ENCODE assay signal across 16 cellular contexts in the genomic region with DNA sequence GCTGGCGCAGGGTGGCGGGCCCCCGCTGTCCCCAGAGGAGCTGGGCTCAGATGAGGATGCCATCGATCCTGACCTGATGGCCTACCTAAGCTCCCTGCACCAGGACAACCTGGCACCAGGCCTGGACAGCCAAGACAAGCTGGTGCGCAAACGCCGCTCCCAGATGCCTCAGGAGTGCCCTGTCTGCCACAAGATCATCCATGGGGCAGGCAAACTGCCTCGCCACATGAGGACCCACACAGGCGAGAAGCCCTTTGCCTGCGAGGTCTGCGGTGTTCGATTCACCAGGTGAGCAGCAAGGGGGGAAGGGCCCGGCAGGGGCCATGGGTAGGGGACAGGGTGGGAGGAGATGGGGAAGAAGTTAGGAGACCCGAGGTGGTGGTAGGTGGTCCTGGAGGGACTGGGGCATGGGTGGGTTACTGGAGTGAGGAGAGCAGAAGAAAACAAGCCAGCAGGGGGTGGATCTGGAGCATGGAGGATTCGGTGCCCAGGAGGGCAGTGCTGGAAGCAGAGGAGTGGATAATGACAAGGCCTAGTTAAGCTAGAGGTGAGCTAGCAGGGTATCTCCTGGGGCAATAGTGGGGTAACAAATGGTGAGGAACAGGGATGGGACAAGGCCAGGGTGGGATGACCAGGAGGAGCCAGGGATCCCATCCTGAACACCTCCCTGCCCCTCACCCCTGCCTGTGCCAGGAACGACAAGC. TPM values are rescaled to one million over a fixed set of nuclear protein-coding genes. Genes with fewer than 3 reads are reported as not detected.
DNase-seq lines count a peak whose midpoint lies in the region; ATAC-seq, FAIRE-seq and TF ChIP-seq lines count a peak whose summit lies in the region.
"Had no signal": no experiment of that assay in that cellular context is flagged by ENCODE, and none has a peak within 500 bp of the region (broad histone marks: within the 10 kb centered on the region; RNA-seq: fewer than 3 reads in every experiment).

No MANE protein-coding gene starts in this region.

- ATAC-seq in K562: no peak

- H3K27me3 Mint-ChIP-seq in Calu3 (ENCODE audit: unreplicated experiment) (no peaks in the 10 kb centered on the region), neural crest cell (ENCODE audit: low read depth) (no peaks in the 10 kb centered on the region)

- intact Hi-C loops in Calu3 (cut with micrococcal nuclease; ENCODE audit: unreplicated experiment): loop anchor here (2.0 kb wide), 1 partner anchor 13 kb away; a partner anchor contains a TSS
- intact Hi-C loops in K562 (cut with micrococcal nuclease): loop anchor here (2.0 kb wide), 1 partner anchor 55 kb away; a partner anchor contains a TSS

- no peaks in the 10 kb centered on the region for H3K9me1 ChIP-seq in K562 (ENCODE audit: control insufficient read depth, insufficient read depth, low read length)

- no peaks in the 10 kb centered on the region for H3K9me3 ChIP-seq in K562 (replicated peaks; ENCODE audit: control insufficient read depth, insufficient read depth, low read depth, low read length)

- H3K27ac ChIP-seq in 22Rv1 (peak overlapping the region; percentile 98), K562 (ENCODE audit: extremely low read depth, low read depth, low read length) (no peak overlapping the region; the same call in 2 of the 3 replicates)

- H3K4me2 ChIP-seq in K562 (ENCODE audit: insufficient read depth, low read length): no peak overlapping the region

- H3K27ac Mint-ChIP-seq in Calu3 (ENCODE audit: unreplicated experiment) (peak overlapping the region; percentile 51), neural crest cell (ENCODE audit: unreplicated experiment) (no peak overlapping the region)

- H3K79me2 ChIP-seq in K562 (ENCODE audit: control insufficient read depth, insufficient read depth, low read length): peaks cover 29% of the 10 kb centered on the region

- TF ChIP-seq CTCF in 22Rv1 (IDR thresholded peaks at IDR 0.05) (no peak), Calu3 (IDR thresholded peaks at IDR 0.05; ENCODE audit: unreplicated experiment) (no peak), K562 (IDR thresholded peaks at IDR 0.05 in 2 of 3, conservative IDR thresholded peaks at IDR 0.05 in 1 of 3; ENCODE audit: insufficient read depth in 2 of 3, low read depth in 1 of 3, low read length in 3 of 3) (no peak), neural crest cell (conservative IDR thresholded peaks at IDR 0.05) (no peak)

- no peaks in the 10 kb centered on the region for H3K9me3 Mint-ChIP-seq in Calu3 (ENCODE audit: low read depth, unreplicated experiment)
- no peaks in the 10 kb centered on the region for H3K9me3 Mint-ChIP-seq in neural crest cell

- CTCF ChIA-PET in Calu3 (lab: Charles Lee): interaction anchor here (0.6 to 1.2 kb wide), 3 partner anchors 12 to 109 kb away, joined by 3 to 6 read pairs (median 3); a partner anchor contains a TSS
- CTCF ChIA-PET in K562 (lab: Yijun Ruan, JAX; ENCODE audit: low intra/inter-chr PET ratio): no interaction called here

- POLR2A ChIA-PET in K562 (lab: Yijun Ruan, JAX): interaction anchor here (0.5 to 2.4 kb wide), 9 partner anchors 14 to 150 kb away, joined by 3 to 12 read pairs (median 5); a partner anchor contains a TSS

- no peak for DNase-seq in Calu3
- no peak for DNase-seq in K562 (ENCODE audit: extremely low read depth in 1 of 4, low spot score in 3 of 4)
- DNase-seq in neural crest cell (ENCODE audit: low read depth, low spot score): no peak
- no peak for DNase-seq in NCI-H510A (lab: John Stamatoyannopoulos, UW)
- DNase-seq in T1000 (lab: John Stamatoyannopoulos, UW): no peak
- DNase-seq in NCI-H345 (lab: John Stamatoyannopoulos, UW): no peak
- DNase-seq in NOMO-1 treated with DMSO at 0.1 percent for 48 hours (lab: John Stamatoyannopoulos, UW; ENCODE audit: unreplicated experiment): no peak
- DNase-seq: aorta; KG1; NCI-H2029 treated with DMSO at 0.1 percent for 48 hours; nucleus accumbens; stimulated activated CD4-positive, alpha-beta T cell treated with anti-CD3 and anti-CD28 coated beads, Interleukin-2, amount 100 ng/mL, for 24 hours had no signal

- H3K36me3 ChIP-seq in K562 (ENCODE audit: control insufficient read depth, insufficient read depth, low read length): peaks cover 60% of the 10 kb centered on the region; the same call in 2 of the 3 replicates

- no peak for FAIRE-seq in K562 (lab: Jason Lieb, UNC)
- FAIRE-seq: GM19239 had no signal

- H3K4me3 Mint-ChIP-seq in Calu3 (ENCODE audit: low read depth, unreplicated experiment) (no peak overlapping the region), neural crest cell (peak overlapping the region; percentile 41)

- peaks cover 44 to 73% of the 10 kb centered on the region in 2 experiments for H3K4me1 ChIP-seq in K562 (replicated peaks in 1 of 2; ENCODE audit: control insufficient read depth in 2 of 2, insufficient read depth in 2 of 2, low read length in 2 of 2)

- BruUV-seq in Calu3 (replicated peaks; lab: Mats Ljungman, UMichigan) (no TSS peak), K562 (replicated peaks; lab: Mats Ljungman, UMichigan) (TSS peak; percentile 26)

- H3K4me3 ChIP-seq in K562: no peak overlapping the region

- no peaks in the 10 kb centered on the region for H3K27me3 ChIP-seq in K562 (ENCODE audit: control insufficient read depth in 2 of 2, insufficient read depth in 2 of 2, low read length in 2 of 2)

- H3K4me1 Mint-ChIP-seq in Calu3 (ENCODE audit: low read depth, unreplicated experiment) (peaks cover 30% of the 10 kb centered on the region), neural crest cell (peaks cover 30% of the 10 kb centered on the region)

- WGBS in K562 (ENCODE audit: insufficient coverage, low coverage, missing lambda C conversion rate): 87% methylated on average over 11 of the region's 16 CpGs

- TF ChIP-seq POLR2A in K562 (conservative IDR thresholded peaks at IDR 0.05): peak; percentile 46; the same call in 1 of the 2 replicates

- no peak for TF ChIP-seq EP300 in K562 (IDR thresholded peaks at IDR 0.05; ENCODE audit: low read length)

- peak overlapping the region in 1 of 2 experiments; percentile 87; a peak in 2 of 4 replicates for H3K9ac ChIP-seq in K562 (ENCODE audit: insufficient read depth in 1 of 2, low read depth in 2 of 2, low read length in 2 of 2)

- in situ Hi-C loops in K562 (cut with MboI): no loop called here

- no peak overlapping the region for H2AFZ ChIP-seq in K562 (ENCODE audit: low read depth, low read length)

- H4K20me1 ChIP-seq in K562 (replicated peaks; ENCODE audit: control insufficient read depth, insufficient read depth, low read length): no peaks in the 10 kb centered on the region

- TF ChIP-seq RAD21 in K562 (CRISPR knock-in tag; conservative IDR thresholded peaks at IDR 0.05 in 1 of 2, IDR thresholded peaks at IDR 0.05 in 1 of 2): no peak

- H3K36me3 Mint-ChIP-seq in Calu3 (ENCODE audit: insufficient read depth, unreplicated experiment): peaks cover 51% of the 10 kb centered on the region
- H3K36me3 Mint-ChIP-seq in neural crest cell (ENCODE audit: low read depth): no peaks in the 10 kb centered on the region

RNA-seq across cellular contexts. Expression of a gene that starts 13.1 kb away (rescaled TPM):
- total RNA-seq in Calu3 (2022): 64.7 and 64.9 TPM in 2 replicates
- 24.5 and 77.3 TPM in 2 replicates for total RNA-seq in K562 (2011; cell fraction: chromatin; rRNA removed; ENCODE audit: low replicate concordance)
- total RNA-seq in K562 (2011; cell fraction: nucleolus; rRNA removed): 49.9 and 53.4 TPM in 2 replicates
- total RNA-seq in K562 (2011; cell fraction: nucleoplasm; rRNA removed): 27.5 and 32.6 TPM in 2 replicates
- total RNA-seq in K562 (2014; rRNA removed): 31.3 and 40.6 TPM in 2 replicates
- 6.7 and 6.9 TPM in 2 replicates for total RNA-seq in K562 (2014; rRNA removed; fragmentation: Illumina TruSeq; extraction: Trizol)
- 21.9 and 23.3 TPM in 2 replicates for total RNA-seq in K562 (2015; rRNA removed; fragmentation: Illumina TruSeq; extraction: Trizol)
- total RNA-seq in K562 (2021): 46.5 and 48.2 TPM in 2 replicates
- 15.2 and 22.8 TPM in 2 replicates for polyA plus RNA-seq in K562 (2011; rRNA removed)
- polyA plus RNA-seq in K562 (2011; cell fraction: cytosol; rRNA removed): 27.8 and 66.6 TPM in 2 replicates
- 47.1 and 101 TPM in 2 replicates for polyA plus RNA-seq in K562 (2011; cell fraction: nucleus; rRNA removed)
- 26.0 and 38.2 TPM in 2 replicates for polyA plus RNA-seq in K562 (2012)
- 13.5 and 25.7 TPM in 2 replicates for polyA plus RNA-seq in K562 (2014; fragmentation: Illumina TruSeq; extraction: Trizol)
- under 1 TPM; 0.04 to 0.08 TPM for polyA plus RNA-seq in K562 (2014; fragmentation: Nextera tagmentation; extraction: Ambion mirVana)
- polyA plus RNA-seq in K562 (2014; rRNA removed): 23.2 and 28.7 TPM in 2 replicates
- 7.6 and 11.9 TPM in 2 replicates for polyA minus RNA-seq in K562 (2011; rRNA and poly(A)+ RNA removed)
- 23.4 and 28.6 TPM in 2 replicates for polyA minus RNA-seq in K562 (2011; cell fraction: cytosol; rRNA and poly(A)+ RNA removed)
- 19.5 and 20.4 TPM in 2 replicates for polyA minus RNA-seq in K562 (2011; cell fraction: nucleus; rRNA and poly(A)+ RNA removed)
- total RNA-seq in neural crest cell: 5.9 and 6.9 TPM in 2 replicates

RNA-seq across cellular contexts. Expression of a gene that starts 17.9 kb away (rescaled TPM):
- total RNA-seq in Calu3 (2022) (1.4 and 1.5 TPM in 2 replicates), K562 (2014; rRNA removed) (0.12 TPM in 1 of 2 replicates, not detected in the other), K562 (2014; rRNA removed; fragmentation: Illumina TruSeq; extraction: Trizol) (0.11 TPM in 1 of 2 replicates, not detected in the other), K562 (2015; rRNA removed; fragmentation: Illumina TruSeq; extraction: Trizol) (0.11 TPM in 1 of 2 replicates, not detected in the other), K562 (2021) (0.09 and 0.40 TPM in 2 replicates), neural crest cell (1.3 and 3.4 TPM in 2 replicates)
- total RNA-seq in K562 (2011; cell fraction: chromatin; rRNA removed; ENCODE audit: low replicate concordance): 1.1 and 2.4 TPM in 2 replicates
- total RNA-seq in K562 (2011; cell fraction: nucleolus; rRNA removed): 1.3 and 1.7 TPM in 2 replicates
- total RNA-seq in K562 (2011; cell fraction: nucleoplasm; rRNA removed): 0.99 and 1.3 TPM in 2 replicates
- polyA plus RNA-seq in K562 (2011; rRNA removed) (0.49 and 1.1 TPM in 2 replicates), K562 (2014; fragmentation: Illumina TruSeq; extraction: Trizol) (0.10 TPM in 1 of 2 replicates, not detected in the other), K562 (2014; fragmentation: Nextera tagmentation; extraction: Ambion mirVana) (not detected), K562 (2014; rRNA removed) (0.22 and 0.37 TPM in 2 replicates)
- 0.30 and 0.40 TPM in 2 replicates for polyA plus RNA-seq in K562 (2011; cell fraction: cytosol; rRNA removed)
- 9.0 and 9.2 TPM in 2 replicates for polyA plus RNA-seq in K562 (2011; cell fraction: nucleus; rRNA removed)
- polyA plus RNA-seq in K562 (2012): 0.36 and 2.9 TPM in 2 replicates
- polyA minus RNA-seq in K562 (2011; rRNA and poly(A)+ RNA removed): 0.24 and 0.25 TPM in 2 replicates
- polyA minus RNA-seq in K562 (2011; cell fraction: cytosol; rRNA and poly(A)+ RNA removed): not detected in 2 replicates
- 0.33 and 0.40 TPM in 2 replicates for polyA minus RNA-seq in K562 (2011; cell fraction: nucleus; rRNA and poly(A)+ RNA removed)

RNA-seq across cellular contexts. Expression of a gene that starts 17.9 kb away (rescaled TPM):
- total RNA-seq in Calu3 (2022) (0.17 TPM in 1 of 2 replicates, not detected in the other), K562 (2014; rRNA removed) (not detected in 2 replicates), K562 (2014; rRNA removed; fragmentation: Illumina TruSeq; extraction: Trizol) (not detected in 2 replicates), K562 (2015; rRNA removed; fragmentation: Illumina TruSeq; extraction: Trizol) (not detected in 2 replicates), K562 (2021) (not detected in 2 replicates), neural crest cell (not detected in 2 replicates)
- not detected in 2 replicates for total RNA-seq in K562 (2011; cell fraction: chromatin; rRNA removed; ENCODE audit: low replicate concordance)
- total RNA-seq in K562 (2011; cell fraction: nucleolus; rRNA removed): not detected in 2 replicates
- total RNA-seq in K562 (2011; cell fraction: nucleoplasm; rRNA removed): not detected in 2 replicates
- polyA plus RNA-seq in K562 (2011; rRNA removed) (not detected in 2 replicates), K562 (2014; fragmentation: Illumina TruSeq; extraction: Trizol) (not detected in 2 replicates), K562 (2014; fragmentation: Nextera tagmentation; extraction: Ambion mirVana) (not detected), K562 (2014; rRNA removed) (not detected in 2 replicates)
- polyA plus RNA-seq in K562 (2011; cell fraction: cytosol; rRNA removed): not detected in 2 replicates
- polyA plus RNA-seq in K562 (2011; cell fraction: nucleus; rRNA removed): 0.08 and 0.10 TPM in 2 replicates
- polyA plus RNA-seq in K562 (2012): 0.15 TPM in 1 of 2 replicates, not detected in the other
- polyA minus RNA-seq in K562 (2011; rRNA and poly(A)+ RNA removed): not detected in 2 replicates
- not detected in 2 replicates for polyA minus RNA-seq in K562 (2011; cell fraction: cytosol; rRNA and poly(A)+ RNA removed)
- not detected in 2 replicates for polyA minus RNA-seq in K562 (2011; cell fraction: nucleus; rRNA and poly(A)+ RNA removed)
- total RNA-seq: epithelial cell of proximal tubule, subcutaneous adipose tissue had no signal
- polyA plus RNA-seq: aorta had no signal

RNA-seq across cellular contexts. Expression of a gene that starts 22.3 kb away (rescaled TPM):
- total RNA-seq in Calu3 (2022): 1.1 and 1.5 TPM in 2 replicates
- total RNA-seq in K562 (2011; cell fraction: chromatin; rRNA removed; ENCODE audit: low replicate concordance): 4.5 and 15.4 TPM in 2 replicates
- 2.9 and 8.3 TPM in 2 replicates for total RNA-seq in K562 (2011; cell fraction: nucleolus; rRNA removed)
- total RNA-seq in K562 (2011; cell fraction: nucleoplasm; rRNA removed): 7.6 and 10.0 TPM in 2 replicates
- total RNA-seq in K562 (2014; rRNA removed): 0.24 and 0.86 TPM in 2 replicates
- 0.47 TPM in 1 of 2 replicates, not detected in the other for total RNA-seq in K562 (2014; rRNA removed; fragmentation: Illumina TruSeq; extraction: Trizol)
- total RNA-seq in K562 (2015; rRNA removed; fragmentation: Illumina TruSeq; extraction: Trizol): 0.45 and 0.87 TPM in 2 replicates
- 0.56 TPM in 1 of 2 replicates, not detected in the other for total RNA-seq in K562 (2021)
- not detected in 2 replicates for polyA plus RNA-seq in K562 (2011; rRNA removed)
- not detected in 2 replicates for polyA plus RNA-seq in K562 (2011; cell fraction: cytosol; rRNA removed)
- polyA plus RNA-seq in K562 (2011; cell fraction: nucleus; rRNA removed): 1.0 and 1.1 TPM in 2 replicates
- 0.17 and 0.59 TPM in 2 replicates for polyA plus RNA-seq in K562 (2012)
- not detected in 2 replicates for polyA plus RNA-seq in K562 (2014; fragmentation: Illumina TruSeq; extraction: Trizol)
- polyA plus RNA-seq in K562 (2014; fragmentation: Nextera tagmentation; extraction: Ambion mirVana): not detected
- polyA plus RNA-seq in K562 (2014; rRNA removed): 0.23 and 0.35 TPM in 2 replicates
- 1.4 and 3.2 TPM in 2 replicates for polyA minus RNA-seq in K562 (2011; rRNA and poly(A)+ RNA removed)
- not detected in 2 replicates for polyA minus RNA-seq in K562 (2011; cell fraction: cytosol; rRNA and poly(A)+ RNA removed)
- 1.1 and 3.6 TPM in 2 replicates for polyA minus RNA-seq in K562 (2011; cell fraction: nucleus; rRNA and poly(A)+ RNA removed)
- total RNA-seq in neural crest cell: 1.9 and 2.5 TPM in 2 replicates
- total RNA-seq: aorta, epithelial cell of proximal tubule, subcutaneous adipose tissue had no signal
- polyA plus RNA-seq: aorta had no signal

RNA-seq across cellular contexts. Expression of a gene that starts 32.5 kb away (rescaled TPM):
- total RNA-seq in Calu3 (2022) (74.3 and 75.1 TPM in 2 replicates), K562 (2014; rRNA removed) (67.0 and 87.6 TPM in 2 replicates), K562 (2014; rRNA removed; fragmentation: Illumina TruSeq; extraction: Trizol) (41.3 and 56.1 TPM in 2 replicates), K562 (2015; rRNA removed; fragmentation: Illumina TruSeq; extraction: Trizol) (65.8 and 68.6 TPM in 2 replicates), K562 (2021) (74.4 and 79.8 TPM in 2 replicates), neural crest cell (76.3 and 81.9 TPM in 2 replicates)
- 46.3 and 135 TPM in 2 replicates for total RNA-seq in K562 (2011; cell fraction: chromatin; rRNA removed; ENCODE audit: low replicate concordance)
- 130 and 141 TPM in 2 replicates for total RNA-seq in K562 (2011; cell fraction: nucleolus; rRNA removed)
- 76.0 and 76.6 TPM in 2 replicates for total RNA-seq in K562 (2011; cell fraction: nucleoplasm; rRNA removed)
- polyA plus RNA-seq in K562 (2011; rRNA removed) (61.2 and 75.6 TPM in 2 replicates), K562 (2014; fragmentation: Illumina TruSeq; extraction: Trizol) (78.8 and 82.3 TPM in 2 replicates), K562 (2014; fragmentation: Nextera tagmentation; extraction: Ambion mirVana) (10 to 100 TPM; 24.9 to 46.7 TPM), K562 (2014; rRNA removed) (85.8 and 98.9 TPM in 2 replicates)
- polyA plus RNA-seq in K562 (2011; cell fraction: cytosol; rRNA removed): 82.9 and 126 TPM in 2 replicates
- 209 and 292 TPM in 2 replicates for polyA plus RNA-seq in K562 (2011; cell fraction: nucleus; rRNA removed)
- polyA plus RNA-seq in K562 (2012): 54.0 and 57.9 TPM in 2 replicates
- 50.8 and 69.7 TPM in 2 replicates for polyA minus RNA-seq in K562 (2011; rRNA and poly(A)+ RNA removed)
- polyA minus RNA-seq in K562 (2011; cell fraction: cytosol; rRNA and poly(A)+ RNA removed): 40.4 and 52.6 TPM in 2 replicates
- 49.7 and 53.7 TPM in 2 replicates for polyA minus RNA-seq in K562 (2011; cell fraction: nucleus; rRNA and poly(A)+ RNA removed)
